ENCODE assay signal across 1 cellular context in the genomic region with DNA sequence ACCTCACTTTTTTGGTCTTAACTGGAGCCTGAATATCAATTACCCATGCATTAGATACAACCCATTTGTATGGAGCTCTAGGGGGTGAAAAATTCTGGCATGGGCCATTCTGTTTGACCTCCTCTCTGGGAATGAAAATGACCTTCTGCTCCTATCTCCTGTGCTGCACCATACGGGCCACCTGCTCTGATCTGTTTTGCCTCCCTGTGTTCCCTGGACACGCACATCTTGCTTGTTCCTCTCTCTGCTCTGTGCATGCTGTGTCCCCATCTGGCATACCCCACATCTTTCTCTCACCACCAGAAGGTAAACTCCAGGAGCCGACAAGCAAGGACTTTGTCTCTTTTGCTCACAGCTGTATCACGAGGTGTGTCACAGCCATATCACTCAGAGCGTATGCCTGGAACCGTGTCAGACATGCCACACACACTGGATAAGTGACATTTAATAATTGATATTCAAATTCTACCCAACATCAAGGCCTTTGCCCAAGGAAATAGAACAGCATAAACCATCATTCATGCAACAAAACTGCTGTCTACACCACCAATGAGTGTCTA.
TF ChIP-seq lines count a peak whose summit lies in the region.

No MANE protein-coding gene starts in this region.

TF ChIP-seq in SK-N-SH, 30 proteins besides CTCF, POLR2A, EP300 and RAD21 (continued from another document):
- TF ChIP-seq NRF1 (IDR thresholded peaks at IDR 0.05; ENCODE audit: low read depth, low read length) (no peak), TEAD4 (IDR thresholded peaks at IDR 0.05; ENCODE audit: borderline replicate concordance, insufficient read depth) (no peak), NFIC (IDR thresholded peaks at IDR 0.05; ENCODE audit: borderline replicate concordance) (no peak), RCOR1 (IDR thresholded peaks at IDR 0.05; ENCODE audit: low read length) (no peak), FOXM1 (IDR thresholded peaks at IDR 0.05; ENCODE audit: low read depth) (no peak), CHD2 (IDR thresholded peaks at IDR 0.05; ENCODE audit: low read length, partially characterized antibody) (no peak), USF1 (IDR thresholded peaks at IDR 0.05; ENCODE audit: borderline replicate concordance, low read depth) (no peak), GATA2 (CRISPR knock-in tag; IDR thresholded peaks at IDR 0.05) (no peak), YY1 (IDR thresholded peaks at IDR 0.05; ENCODE audit: low read depth) (no peak), ZBTB33 (IDR thresholded peaks at IDR 0.05; ENCODE audit: borderline replicate concordance, low read depth) (no peak), TCF12 (IDR thresholded peaks at IDR 0.05) (no peak), MEF2A (IDR thresholded peaks at IDR 0.05; ENCODE audit: borderline replicate concordance, low read depth) (no peak), FOXJ3 (CRISPR knock-in tag; IDR thresholded peaks at IDR 0.05) (no peak)
- TF ChIP-seq, protein P1, sequence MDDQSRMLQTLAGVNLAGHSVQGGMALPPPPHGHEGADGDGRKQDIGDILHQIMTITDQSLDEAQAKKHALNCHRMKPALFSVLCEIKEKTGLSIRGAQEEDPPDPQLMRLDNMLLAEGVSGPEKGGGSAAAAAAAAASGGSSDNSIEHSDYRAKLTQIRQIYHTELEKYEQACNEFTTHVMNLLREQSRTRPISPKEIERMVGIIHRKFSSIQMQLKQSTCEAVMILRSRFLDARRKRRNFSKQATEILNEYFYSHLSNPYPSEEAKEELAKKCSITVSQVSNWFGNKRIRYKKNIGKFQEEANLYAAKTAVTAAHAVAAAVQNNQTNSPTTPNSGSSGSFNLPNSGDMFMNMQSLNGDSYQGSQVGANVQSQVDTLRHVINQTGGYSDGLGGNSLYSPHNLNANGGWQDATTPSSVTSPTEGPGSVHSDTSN (IDR thresholded peaks at IDR 0.05) = no peak
